13 cellular contexts compared by ENCODE assay signal in genomic region chr17:77144227-77144626, GRCh38. TPM values are rescaled to one million over a fixed set of nuclear protein-coding genes. Genes with fewer than 3 reads are reported as not detected.
DNase-seq lines count a peak whose midpoint lies in the region; ATAC-seq and FAIRE-seq lines count a peak whose summit lies in the region.
"Had no signal": no experiment of that assay in that cellular context is flagged by ENCODE, and none has a peak within 500 bp of the region (broad histone marks: within the 10 kb centered on the region; RNA-seq: fewer than 3 reads in every experiment).

No MANE protein-coding gene starts in this region.

- FAIRE-seq in GM19239 (lab: Jason Lieb, UNC): peak; percentile 79

- H3K4me1 ChIP-seq in duodenal mucosa (ENCODE audit: control insufficient read depth in 1 of 2, insufficient read depth in 2 of 2, low read length in 2 of 2) (peaks cover 35 to 40% of the 10 kb centered on the region in 2 donors), skeletal muscle tissue (ENCODE audit: control insufficient read depth in 3 of 3, insufficient read depth in 3 of 3, low read length in 3 of 3) (peaks cover 47 to 69% (median 49%) of the 10 kb centered on the region in 3 donors)
- peaks cover 37% of the 10 kb centered on the region for H3K4me1 ChIP-seq in CD8-positive, alpha-beta memory T cell (ENCODE audit: insufficient read depth, low read length)

- DNase-seq in GM19239 (ENCODE audit: insufficient read length, low spot score): no peak
- DNase-seq in NCI-H345 treated with DMSO at 0.1 percent for 48 hours (lab: John Stamatoyannopoulos, UW; ENCODE audit: unreplicated experiment): peak; percentile 19
- no peak for DNase-seq in CD8-positive, alpha-beta memory T cell
- DNase-seq: activated CD4-positive, CD25-positive, alpha-beta regulatory T cell treated with anti-CD3 and anti-CD28 coated beads, Interleukin-2, amount 50 U/mL, for 72 hours; foreskin fibroblast; kidney glomerular epithelial cell; NCI-H1092 treated with DMSO at 0.1 percent for 48 hours had no signal

- peak overlapping the region in 1 of 7 donors; percentile 79 for H3K4me3 Mint-ChIP-seq in CD8-positive, alpha-beta memory T cell
- H3K4me3 Mint-ChIP-seq: central memory CD8-positive, alpha-beta T cell had no signal

- H3K9me3 ChIP-seq in duodenal mucosa (ENCODE audit: control insufficient read depth in 1 of 2, low read length in 2 of 2) (no peaks in the 10 kb centered on the region), skeletal muscle tissue (ENCODE audit: control insufficient read depth in 3 of 3, low read length in 3 of 3) (no peaks in the 10 kb centered on the region)
- no peaks in the 10 kb centered on the region for H3K9me3 ChIP-seq in CD8-positive, alpha-beta memory T cell (ENCODE audit: low read length)
- H3K9me3 ChIP-seq: prostate gland had no signal

- H3K27me3 Mint-ChIP-seq in CD8-positive, alpha-beta memory T cell: no peaks in the 10 kb centered on the region
- H3K27me3 Mint-ChIP-seq: central memory CD8-positive, alpha-beta T cell had no signal

- CTCF ChIA-PET in CD8-positive, alpha-beta memory T cell (lab: Charles Lee): no interaction called here

- H3K27me3 ChIP-seq in duodenal mucosa (ENCODE audit: control insufficient read depth in 1 of 2, insufficient read depth in 2 of 2, low read length in 2 of 2) (no peaks in the 10 kb centered on the region), skeletal muscle tissue (ENCODE audit: control insufficient read depth in 3 of 3, insufficient read depth in 3 of 3, low read length in 3 of 3) (no peaks in the 10 kb centered on the region)
- no peaks in the 10 kb centered on the region for H3K27me3 ChIP-seq in CD8-positive, alpha-beta memory T cell (ENCODE audit: insufficient read depth, low read length, poor library complexity, severe bottlenecking)

- H3K27ac ChIP-seq in duodenal mucosa (ENCODE audit: low read depth, low read length) (peak overlapping the region; percentile 17), skeletal muscle tissue (ENCODE audit: low read depth, low read length) (peak overlapping the region; percentile 76)
- no peak overlapping the region for H3K27ac ChIP-seq in CD8-positive, alpha-beta memory T cell (ENCODE audit: low read depth, low read length)

- H3K9ac ChIP-seq in duodenal mucosa (ENCODE audit: low read depth in 1 of 2, low read length in 2 of 2) (no peak overlapping the region), skeletal muscle tissue (ENCODE audit: low read depth in 1 of 3, low read length in 3 of 3) (peak overlapping the region; percentile 1 to 40 (median 3))

- POLR2A ChIA-PET in CD8-positive, alpha-beta memory T cell (lab: Charles Lee): no interaction called here

- H3K36me3 Mint-ChIP-seq in CD8-positive, alpha-beta memory T cell: peaks cover 5 to 63% (median 16%) of the 10 kb centered on the region in 3 donors

- no peaks in the 10 kb centered on the region for H3K9me3 Mint-ChIP-seq in CD8-positive, alpha-beta memory T cell
- H3K9me3 Mint-ChIP-seq: central memory CD8-positive, alpha-beta T cell had no signal

- no peak for ATAC-seq in GM21381 (IDR thresholded peaks at IDR 0.05; ENCODE audit: unreplicated experiment)
- no peak for ATAC-seq in GM21786 (IDR thresholded peaks at IDR 0.05; ENCODE audit: unreplicated experiment)

- peaks cover 11 to 15% of the 10 kb centered on the region in 2 donors for H3K36me3 ChIP-seq in duodenal mucosa (ENCODE audit: control insufficient read depth in 1 of 2, insufficient read depth in 2 of 2, low read length in 2 of 2)
- peaks cover 13 to 41% (median 31%) of the 10 kb centered on the region in 3 donors for H3K36me3 ChIP-seq in skeletal muscle tissue (ENCODE audit: control insufficient read depth in 3 of 3, insufficient read depth in 3 of 3, low read length in 3 of 3)
- peaks cover 28% of the 10 kb centered on the region for H3K36me3 ChIP-seq in CD8-positive, alpha-beta memory T cell (ENCODE audit: insufficient read depth, low read length)
- H3K36me3 ChIP-seq: prostate gland had no signal

- H3K27ac Mint-ChIP-seq in CD8-positive, alpha-beta memory T cell: peak overlapping the region in 2 of 8 donors; percentile 41 to 67

- H3K4me3 ChIP-seq in duodenal mucosa (ENCODE audit: low read depth in 1 of 2, low read length in 2 of 2) (no peak overlapping the region), skeletal muscle tissue (ENCODE audit: low read length in 3 of 3) (peak overlapping the region in 2 of 3 donors; percentile 24 to 26)
- no peak overlapping the region for H3K4me3 ChIP-seq in CD8-positive, alpha-beta memory T cell (ENCODE audit: low read length)
- H3K4me3 ChIP-seq: prostate gland had no signal

- H3K4me1 Mint-ChIP-seq in CD8-positive, alpha-beta memory T cell: peaks cover 36 to 73% (median 65%) of the 10 kb centered on the region in 3 donors

RNA-seq across cellular contexts. Expression of gene SEC14L1, which starts 3.5 kb away (rescaled TPM):
- total RNA-seq in skeletal muscle tissue: 83.5 TPM
- total RNA-seq in CD8-positive, alpha-beta memory T cell: 10 to 100 TPM; 73.3 to 75.6 TPM
- polyA plus RNA-seq in CD8-positive, alpha-beta memory T cell: 9.5 TPM

Comparison
In these comparisons a context has a peak if more than half of its experiments do, and no peak if none do; other contexts are left out.
1. H3K4me3 ChIP-seq: peak in skeletal muscle tissue (2 of 3); none in duodenal mucosa (0 of 2) and CD8-positive, alpha-beta memory T cell (single experiment).
2. H3K9ac ChIP-seq: peak in skeletal muscle tissue (3 of 3); none in duodenal mucosa (0 of 2).